ENCODE assay signal across 17 cellular contexts in genomic region chr18:22684268-22684667, GRCh38.
"Had no signal": no experiment of that assay in that cellular context is flagged by ENCODE, and none has a peak within 500 bp of the region (broad histone marks: within the 10 kb centered on the region; RNA-seq: fewer than 3 reads in every experiment).

No MANE protein-coding gene starts in this region.

- H3K36me3 Mint-ChIP-seq: natural killer cell treated with Interleukin-12 subunit alpha and Interleukin-12 subunit beta and Interleukin-15 and Interleukin-18, amount 100 ng/mL, for 72 hours had no signal

- H3K27ac ChIP-seq: epithelial cell of prostate, SJSA1, tibial artery, WERI-Rb-1 had no signal

- DNase-seq: activated CD4-positive, alpha-beta memory T cell treated with anti-CD3 and anti-CD28 coated beads, Interleukin-2, amount 10 ng/mL, durations not matched to agents 7 days and 5 days; activated CD4-positive, alpha-beta T cell treated with anti-CD3 and anti-CD28 coated beads for 36 hours; activated naive CD4-positive, alpha-beta T cell; central memory CD4-positive, alpha-beta T cell; effector memory CD8-positive, alpha-beta T cell; hippocampal formation; mammary epithelial cell; occipital lobe; stimulated activated CD4-positive, alpha-beta T cell treated with anti-CD3 and anti-CD28 coated beads, Interleukin-15, amount 100 ng/mL, for 24 hours; stimulated activated CD4-positive, alpha-beta T cell treated with anti-CD3 and anti-CD28 coated beads, Interleukin-4, amount 100 ng/mL, for 4 hours; T-helper 9 cell; tibial artery; WERI-Rb-1 had no signal

- H3K27me3 ChIP-seq: SJSA1, tibial artery had no signal

- H3K4me1 Mint-ChIP-seq: activated CD4-positive, alpha-beta memory T cell treated with anti-CD3 and anti-CD28 coated beads, Interleukin-2, amount 10 ng/mL, durations not matched to agents 7 days and 5 days; activated CD4-positive, alpha-beta T cell treated with anti-CD3 and anti-CD28 coated beads for 36 hours had no signal

- H3K27ac Mint-ChIP-seq: activated CD4-positive, alpha-beta memory T cell treated with anti-CD3 and anti-CD28 coated beads, Interleukin-2, amount 10 ng/mL, durations not matched to agents 7 days and 5 days; activated CD4-positive, alpha-beta T cell treated with anti-CD3 and anti-CD28 coated beads for 36 hours; effector memory CD8-positive, alpha-beta T cell; natural killer cell treated with Interleukin-12 subunit alpha and Interleukin-12 subunit beta and Interleukin-15 and Interleukin-18, amount 100 ng/mL, for 72 hours had no signal

- H3K9me3 ChIP-seq: mucosa of descending colon, SJSA1, tibial artery had no signal

- ATAC-seq: activated CD4-positive, alpha-beta T cell treated with anti-CD3 and anti-CD28 coated beads for 36 hours; effector memory CD8-positive, alpha-beta T cell; natural killer cell treated with Interleukin-12 subunit alpha and Interleukin-12 subunit beta and Interleukin-15 and Interleukin-18, amount 100 ng/mL, for 72 hours had no signal

- H3K4me1 ChIP-seq: SJSA1 had no signal

- H3K4me3 Mint-ChIP-seq: activated CD4-positive, alpha-beta memory T cell treated with anti-CD3 and anti-CD28 coated beads, Interleukin-2, amount 10 ng/mL, durations not matched to agents 7 days and 5 days; activated CD4-positive, alpha-beta T cell treated with anti-CD3 and anti-CD28 coated beads for 36 hours; effector memory CD8-positive, alpha-beta T cell; natural killer cell treated with Interleukin-12 subunit alpha and Interleukin-12 subunit beta and Interleukin-15 and Interleukin-18, amount 100 ng/mL, for 72 hours had no signal

- H3K27me3 Mint-ChIP-seq: activated CD4-positive, alpha-beta memory T cell treated with anti-CD3 and anti-CD28 coated beads, Interleukin-2, amount 10 ng/mL, durations not matched to agents 7 days and 5 days had no signal

- H3K4me3 ChIP-seq: mucosa of descending colon, SJSA1, tibial artery had no signal

- H3K9me3 Mint-ChIP-seq: activated CD4-positive, alpha-beta memory T cell treated with anti-CD3 and anti-CD28 coated beads, Interleukin-2, amount 10 ng/mL, durations not matched to agents 7 days and 5 days; effector memory CD8-positive, alpha-beta T cell; natural killer cell treated with Interleukin-12 subunit alpha and Interleukin-12 subunit beta and Interleukin-15 and Interleukin-18, amount 100 ng/mL, for 72 hours had no signal

- H3K36me3 ChIP-seq: SJSA1, tibial artery, WERI-Rb-1 had no signal
